1 cellular context compared by ENCODE assay signal in genomic region chr14:96011609-96012008, GRCh38.
TF ChIP-seq lines count a peak whose summit lies in the region.

No MANE protein-coding gene starts in this region.

TF ChIP-seq in SK-N-SH, 30 proteins besides CTCF, POLR2A, EP300 and RAD21 (continued from another document):
- TF ChIP-seq SIN3A (IDR thresholded peaks at IDR 0.05; ENCODE audit: borderline replicate concordance, low read depth, low read length) (no peak), GABPA (IDR thresholded peaks at IDR 0.05; ENCODE audit: low read depth) (no peak), MEF2A (IDR thresholded peaks at IDR 0.05; ENCODE audit: borderline replicate concordance, low read depth) (no peak)
- TF ChIP-seq, protein P1, sequence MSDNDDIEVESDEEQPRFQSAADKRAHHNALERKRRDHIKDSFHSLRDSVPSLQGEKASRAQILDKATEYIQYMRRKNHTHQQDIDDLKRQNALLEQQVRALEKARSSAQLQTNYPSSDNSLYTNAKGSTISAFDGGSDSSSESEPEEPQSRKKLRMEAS (IDR thresholded peaks at IDR 0.05; ENCODE audit: low read depth), result no peak
